Comparison of ENCODE assay signal across 1 cellular context in genomic region chr17:35849469-35850348, GRCh38.
TF ChIP-seq lines count a peak whose summit lies in the region.

No MANE protein-coding gene starts in this region.

TF ChIP-seq in GM12878, 131 proteins besides CTCF, POLR2A, EP300 and RAD21:
- TF ChIP-seq NRF1 (conservative IDR thresholded peaks at IDR 0.05; ENCODE audit: low read depth, low read length) (no peak), CHD2 (IDR thresholded peaks at IDR 0.05; ENCODE audit: borderline replicate concordance, low read depth, low read length) (no peak), KDM1A (IDR thresholded peaks at IDR 0.05; ENCODE audit: borderline replicate concordance) (no peak), ZNF687 (IDR thresholded peaks at IDR 0.05) (0 out of 2 replicates have a peak, but pooled peaks have one; percentile 11), ATF2 (IDR thresholded peaks at IDR 0.05; ENCODE audit: low read length) (no peak), ZZZ3 (IDR thresholded peaks at IDR 0.05; ENCODE audit: control insufficient read depth, insufficient read length, low read depth) (no peak), E2F4 (IDR thresholded peaks at IDR 0.05; ENCODE audit: low read depth, low read length) (no peak), RFX5 (IDR thresholded peaks at IDR 0.05; ENCODE audit: low read depth, low read length) (no peak), DPF2 (IDR thresholded peaks at IDR 0.05) (no peak), SREBF2 (IDR thresholded peaks at IDR 0.05; ENCODE audit: low read length) (no peak), EED (IDR thresholded peaks at IDR 0.05; ENCODE audit: low read depth) (no peak), IKZF1 (conservative IDR thresholded peaks at IDR 0.05) (no peak), MEF2A (IDR thresholded peaks at IDR 0.05; ENCODE audit: insufficient read depth, low read depth, low read length) (no peak), CUX1 (IDR thresholded peaks at IDR 0.05; ENCODE audit: insufficient replicate concordance, low read depth, low read length) (no peak), POU2F2 (IDR thresholded peaks at IDR 0.05; ENCODE audit: borderline replicate concordance, low read depth, low read length) (0 out of 3 replicates have a peak, but pooled peaks have one; percentile 39), MLLT1 (IDR thresholded peaks at IDR 0.05) (0 out of 2 replicates have a peak, but pooled peaks have one; percentile 40), ZSCAN29 (IDR thresholded peaks at IDR 0.05) (0 out of 2 replicates have a peak, but pooled peaks have one; percentile 28), SMC3 (IDR thresholded peaks at IDR 0.05; ENCODE audit: borderline replicate concordance, low read length) (peak; percentile 74), STAT1 (conservative IDR thresholded peaks at IDR 0.05) (no peak), HDGF (IDR thresholded peaks at IDR 0.05) (0 out of 2 replicates have a peak, but pooled peaks have one; percentile 33), TBL1XR1 (IDR thresholded peaks at IDR 0.05; ENCODE audit: low read depth, low read length) (no peak), ESRRA (IDR thresholded peaks at IDR 0.05; ENCODE audit: low read length) (no peak), NFXL1 (IDR thresholded peaks at IDR 0.05; ENCODE audit: borderline replicate concordance) (no peak), PAX8 (IDR thresholded peaks at IDR 0.05) (no peak), ZBED1 (IDR thresholded peaks at IDR 0.05; ENCODE audit: borderline replicate concordance) (no peak), ETV6 (conservative IDR thresholded peaks at IDR 0.05 in 1 of 2, IDR thresholded peaks at IDR 0.05 in 1 of 2; ENCODE audit: borderline replicate concordance in 1 of 2, low read depth in 1 of 2) (no peak), NBN (IDR thresholded peaks at IDR 0.05) (0 out of 2 replicates have a peak, but pooled peaks have one; percentile 22), RELB (IDR thresholded peaks at IDR 0.05; ENCODE audit: low read depth) (no peak), GATAD2B (conservative IDR thresholded peaks at IDR 0.05; ENCODE audit: low read depth) (no peak), FOXK2 (IDR thresholded peaks at IDR 0.05) (no peak), TCF3 (IDR thresholded peaks at IDR 0.05; ENCODE audit: borderline replicate concordance, insufficient read depth, low read depth, low read length) (no peak), NR2C1 (IDR thresholded peaks at IDR 0.05) (no peak), ZNF24 (IDR thresholded peaks at IDR 0.05) (no peak), CREM (IDR thresholded peaks at IDR 0.05; ENCODE audit: low read depth) (no peak), POLR2AphosphoS5 (IDR thresholded peaks at IDR 0.05; ENCODE audit: low read length) (no peak), CBX3 (IDR thresholded peaks at IDR 0.05; ENCODE audit: borderline replicate concordance, low read depth) (no peak), RCOR1 (conservative IDR thresholded peaks at IDR 0.05; ENCODE audit: low read depth, low read length) (no peak), STAT3 (IDR thresholded peaks at IDR 0.05; ENCODE audit: low read depth, low read length) (no peak), RBBP5 (conservative IDR thresholded peaks at IDR 0.05) (no peak), YY1 (IDR thresholded peaks at IDR 0.05; ENCODE audit: low read depth, low read length) (peak; percentile 75), CBFB (IDR thresholded peaks at IDR 0.05; ENCODE audit: low read depth) (0 out of 2 replicates have a peak, but pooled peaks have one; percentile 37)
